In genomic region chr16:67594956-67595355, GRCh38 we compare ENCODE assay signal across 1 cellular context.
TF ChIP-seq lines count a peak whose summit lies in the region.

No MANE protein-coding gene starts in this region.

TF ChIP-seq in HepG2, 621 proteins besides CTCF, POLR2A, EP300 and RAD21 (continued from another document):
- no peak for TF ChIP-seq ZNF574 (CRISPR knock-in tag; IDR thresholded peaks at IDR 0.05)
- TF ChIP-seq, protein P1, sequence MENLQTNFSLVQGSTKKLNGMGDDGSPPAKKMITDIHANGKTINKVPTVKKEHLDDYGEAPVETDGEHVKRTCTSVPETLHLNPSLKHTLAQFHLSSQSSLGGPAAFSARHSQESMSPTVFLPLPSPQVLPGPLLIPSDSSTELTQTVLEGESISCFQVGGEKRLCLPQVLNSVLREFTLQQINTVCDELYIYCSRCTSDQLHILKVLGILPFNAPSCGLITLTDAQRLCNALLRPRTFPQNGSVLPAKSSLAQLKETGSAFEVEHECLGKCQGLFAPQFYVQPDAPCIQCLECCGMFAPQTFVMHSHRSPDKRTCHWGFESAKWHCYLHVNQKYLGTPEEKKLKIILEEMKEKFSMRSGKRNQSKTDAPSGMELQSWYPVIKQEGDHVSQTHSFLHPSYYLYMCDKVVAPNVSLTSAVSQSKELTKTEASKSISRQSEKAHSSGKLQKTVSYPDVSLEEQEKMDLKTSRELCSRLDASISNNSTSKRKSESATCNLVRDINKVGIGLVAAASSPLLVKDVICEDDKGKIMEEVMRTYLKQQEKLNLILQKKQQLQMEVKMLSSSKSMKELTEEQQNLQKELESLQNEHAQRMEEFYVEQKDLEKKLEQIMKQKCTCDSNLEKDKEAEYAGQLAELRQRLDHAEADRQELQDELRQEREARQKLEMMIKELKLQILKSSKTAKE (CRISPR knock-in tag; IDR thresholded peaks at IDR 0.05; ENCODE audit: borderline replicate concordance): no peak
- no peak for TF ChIP-seq FOXC1 (CRISPR knock-in tag; IDR thresholded peaks at IDR 0.05; ENCODE audit: borderline replicate concordance)
- no peak for TF ChIP-seq ZNF607 (CRISPR knock-in tag; IDR thresholded peaks at IDR 0.05; ENCODE audit: borderline replicate concordance)
- TF ChIP-seq ZNF691 (CRISPR knock-in tag; IDR thresholded peaks at IDR 0.05; ENCODE audit: borderline replicate concordance, low read depth): no peak
- TF ChIP-seq PHF21A (CRISPR knock-in tag; IDR thresholded peaks at IDR 0.05): no peak
- no peak for TF ChIP-seq TFAP4 (IDR thresholded peaks at IDR 0.05; ENCODE audit: borderline replicate concordance, low read depth)
- no peak for TF ChIP-seq SUZ12 (IDR thresholded peaks at IDR 0.05; ENCODE audit: low read depth, low read length)
- no peak for TF ChIP-seq MIXL1 (CRISPR knock-in tag; IDR thresholded peaks at IDR 0.05)
- TF ChIP-seq ZSCAN9 (CRISPR knock-in tag; IDR thresholded peaks at IDR 0.05; ENCODE audit: borderline replicate concordance): no peak
- TF ChIP-seq, protein P2, sequence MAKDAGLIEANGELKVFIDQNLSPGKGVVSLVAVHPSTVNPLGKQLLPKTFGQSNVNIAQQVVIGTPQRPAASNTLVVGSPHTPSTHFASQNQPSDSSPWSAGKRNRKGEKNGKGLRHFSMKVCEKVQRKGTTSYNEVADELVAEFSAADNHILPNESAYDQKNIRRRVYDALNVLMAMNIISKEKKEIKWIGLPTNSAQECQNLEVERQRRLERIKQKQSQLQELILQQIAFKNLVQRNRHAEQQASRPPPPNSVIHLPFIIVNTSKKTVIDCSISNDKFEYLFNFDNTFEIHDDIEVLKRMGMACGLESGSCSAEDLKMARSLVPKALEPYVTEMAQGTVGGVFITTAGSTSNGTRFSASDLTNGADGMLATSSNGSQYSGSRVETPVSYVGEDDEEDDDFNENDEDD (CRISPR knock-in tag; IDR thresholded peaks at IDR 0.05; ENCODE audit: borderline replicate concordance): no peak
- no peak for TF ChIP-seq IRF9 (CRISPR knock-in tag; IDR thresholded peaks at IDR 0.05; ENCODE audit: borderline replicate concordance)
- TF ChIP-seq PHF5A (CRISPR knock-in tag; IDR thresholded peaks at IDR 0.05; ENCODE audit: low read depth, unreplicated experiment): no peak
